Comparison of ENCODE assay signal across 9 cellular contexts in the genomic region with DNA sequence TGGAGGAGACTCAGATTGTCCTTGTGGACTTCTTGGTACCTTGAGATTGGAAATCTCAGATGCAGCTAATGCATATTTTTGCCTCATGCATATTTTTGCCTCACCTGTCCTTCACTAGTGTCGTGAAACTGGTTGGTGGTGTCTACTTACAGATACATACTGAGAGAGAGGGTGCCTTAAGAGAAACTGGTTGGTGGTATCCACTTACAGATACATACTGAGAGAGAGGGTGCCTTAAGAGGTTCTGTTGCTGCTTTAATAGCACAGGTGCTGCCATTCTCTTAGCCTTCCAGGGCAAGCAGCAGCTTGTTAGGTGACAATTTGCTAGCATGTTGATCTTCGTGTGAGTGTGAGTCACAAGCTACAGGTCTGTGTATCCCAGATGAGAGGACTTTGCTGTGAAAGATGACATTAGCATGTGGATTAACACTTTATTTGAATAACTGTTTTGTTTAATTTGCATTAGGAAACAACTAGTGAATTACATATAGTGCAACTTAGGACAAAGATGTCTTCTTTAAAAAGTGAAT. TPM values are rescaled to one million over a fixed set of nuclear protein-coding genes. Genes with fewer than 3 reads are reported as not detected.
DNase-seq lines count a peak whose midpoint lies in the region; ATAC-seq and TF ChIP-seq lines count a peak whose summit lies in the region.
"Had no signal": no experiment of that assay in that cellular context is flagged by ENCODE, and none has a peak within 500 bp of the region (broad histone marks: within the 10 kb centered on the region; RNA-seq: fewer than 3 reads in every experiment).

No MANE protein-coding gene starts in this region.

- no peak for TF ChIP-seq EP300 in neural cell (conservative IDR thresholded peaks at IDR 0.05; ENCODE audit: poor library complexity, severe bottlenecking)

- no peak overlapping the region for H3K9ac ChIP-seq in neural cell (ENCODE audit: low read length)

- no peaks in the 10 kb centered on the region for H3K9me3 ChIP-seq in neural cell (ENCODE audit: low read length)

- H4K20me1 ChIP-seq in neural cell (ENCODE audit: insufficient read depth), result no peaks in the 10 kb centered on the region

- peaks cover 52% of the 10 kb centered on the region for H3K36me3 Mint-ChIP-seq in activated T-helper 2 cell treated with anti-CD3 and anti-CD28 coated beads, Interferon-gamma antibody, Interleukin-2, Interleukin-4, amounts not matched to agents 10 μg/mL and 5 μg/mL and 100 μg/mL, durations not matched to agents 14 hours and 24 hours and 36 hours (ENCODE audit: low read depth)

- no peak for TF ChIP-seq RAD21 in neural cell (conservative IDR thresholded peaks at IDR 0.05)

- H3K27me3 Mint-ChIP-seq in activated T-helper 2 cell treated with anti-CD3 and anti-CD28 coated beads, Interferon-gamma antibody, Interleukin-2, Interleukin-4, amounts not matched to agents 10 μg/mL and 5 μg/mL and 100 μg/mL, durations not matched to agents 14 hours and 24 hours and 36 hours (ENCODE audit: low read depth), result no peaks in the 10 kb centered on the region

- peak overlapping the region; percentile 34 for H3K27ac Mint-ChIP-seq in activated T-helper 2 cell treated with anti-CD3 and anti-CD28 coated beads, Interferon-gamma antibody, Interleukin-2, Interleukin-4, amounts not matched to agents 10 μg/mL and 5 μg/mL and 100 μg/mL, durations not matched to agents 14 hours and 24 hours and 36 hours

- no peaks in the 10 kb centered on the region for H3K27me3 ChIP-seq in neural cell (ENCODE audit: insufficient read depth, low read depth, low read length)

- H3K4me1 Mint-ChIP-seq in activated T-helper 2 cell treated with anti-CD3 and anti-CD28 coated beads, Interferon-gamma antibody, Interleukin-2, Interleukin-4, amounts not matched to agents 10 μg/mL and 5 μg/mL and 100 μg/mL, durations not matched to agents 14 hours and 24 hours and 36 hours (ENCODE audit: low read depth), result peaks cover 64% of the 10 kb centered on the region

- no peaks in the 10 kb centered on the region for H3K9me2 ChIP-seq in neural cell (ENCODE audit: insufficient read depth, low read length)

- H3K4me2 ChIP-seq in neural cell (ENCODE audit: low read length), result no peak overlapping the region

- TF ChIP-seq POLR2A in NB4 (IDR thresholded peaks at IDR 0.05; ENCODE audit: extremely low read depth, insufficient read length), result no peak

- no peak for TF ChIP-seq CTCF in NB4 (IDR thresholded peaks at IDR 0.05; ENCODE audit: low read depth, low read length)
- no peak for TF ChIP-seq CTCF in neural cell (IDR thresholded peaks at IDR 0.05; ENCODE audit: poor library complexity, severe bottlenecking)

- H3K27ac ChIP-seq in neural cell (ENCODE audit: low read length), result no peak overlapping the region

- DNase-seq in NB4 (ENCODE audit: low read depth), result no peak
- no peak for DNase-seq in activated T-helper 2 cell treated with anti-CD3 and anti-CD28 coated beads, Interferon-gamma antibody, Interleukin-2, Interleukin-4, amounts not matched to agents 10 μg/mL and 5 μg/mL and 100 μg/mL, durations not matched to agents 14 hours and 24 hours and 36 hours (ENCODE audit: low spot score)
- no peak for DNase-seq in middle frontal gyrus (ENCODE audit: extremely low spot score, low spot score)
- no peak for DNase-seq in nucleus accumbens (lab: John Stamatoyannopoulos, UW)
- DNase-seq: HCEC 1CT had no signal

- H3K9me3 Mint-ChIP-seq in activated T-helper 2 cell treated with anti-CD3 and anti-CD28 coated beads, Interferon-gamma antibody, Interleukin-2, Interleukin-4, amounts not matched to agents 10 μg/mL and 5 μg/mL and 100 μg/mL, durations not matched to agents 14 hours and 24 hours and 36 hours, result no peaks in the 10 kb centered on the region

- no peaks in the 10 kb centered on the region for H3K36me3 ChIP-seq in neural cell (ENCODE audit: insufficient read depth, low read length)

- intact Hi-C loops in activated T-helper 2 cell treated with anti-CD3 and anti-CD28 coated beads, Interferon-gamma antibody, Interleukin-2, Interleukin-4, amounts not matched to agents 10 μg/mL and 5 μg/mL and 100 μg/mL, durations not matched to agents 14 hours and 24 hours and 36 hours (cut with micrococcal nuclease), result no loop called here

- no peak overlapping the region for H2AFZ ChIP-seq in neural cell (ENCODE audit: low read depth, low read length)

- H3K79me2 ChIP-seq in neural cell (replicated peaks; ENCODE audit: insufficient read depth, low read length), result peaks cover 24% of the 10 kb centered on the region

- peak overlapping the region; percentile 96 for H3K4me3 Mint-ChIP-seq in activated T-helper 2 cell treated with anti-CD3 and anti-CD28 coated beads, Interferon-gamma antibody, Interleukin-2, Interleukin-4, amounts not matched to agents 10 μg/mL and 5 μg/mL and 100 μg/mL, durations not matched to agents 14 hours and 24 hours and 36 hours (ENCODE audit: low read depth)

- peak overlapping the region; percentile 91 for H3K4me3 ChIP-seq in GM08714 (ENCODE audit: low read length)
- H3K4me3 ChIP-seq in NB4 (ENCODE audit: low read depth, low read length), result peak overlapping the region; percentile 93
- H3K4me3 ChIP-seq in neural cell (ENCODE audit: low read length), result peak overlapping the region; percentile 72

- no peaks in the 10 kb centered on the region for H3F3A ChIP-seq in neural cell (ENCODE audit: insufficient read depth, low read length, poor library complexity, severe bottlenecking)

- no peak for ATAC-seq in HG02870 (IDR thresholded peaks at IDR 0.05; ENCODE audit: unreplicated experiment)
- ATAC-seq: activated CD4-positive, CD25-positive, alpha-beta regulatory T cell treated with anti-CD3 and anti-CD28 coated beads, Interleukin-2, amount 50 U/mL, for 24 hours had no signal

TF ChIP-seq in neural cell, 6 proteins besides CTCF, POLR2A, EP300 and RAD21:
- no peak for TF ChIP-seq MXI1 (conservative IDR thresholded peaks at IDR 0.05; ENCODE audit: poor library complexity, severe bottlenecking)
- TF ChIP-seq SMC3 (conservative IDR thresholded peaks at IDR 0.05; ENCODE audit: poor library complexity), result no peak
- TF ChIP-seq, protein P1, sequence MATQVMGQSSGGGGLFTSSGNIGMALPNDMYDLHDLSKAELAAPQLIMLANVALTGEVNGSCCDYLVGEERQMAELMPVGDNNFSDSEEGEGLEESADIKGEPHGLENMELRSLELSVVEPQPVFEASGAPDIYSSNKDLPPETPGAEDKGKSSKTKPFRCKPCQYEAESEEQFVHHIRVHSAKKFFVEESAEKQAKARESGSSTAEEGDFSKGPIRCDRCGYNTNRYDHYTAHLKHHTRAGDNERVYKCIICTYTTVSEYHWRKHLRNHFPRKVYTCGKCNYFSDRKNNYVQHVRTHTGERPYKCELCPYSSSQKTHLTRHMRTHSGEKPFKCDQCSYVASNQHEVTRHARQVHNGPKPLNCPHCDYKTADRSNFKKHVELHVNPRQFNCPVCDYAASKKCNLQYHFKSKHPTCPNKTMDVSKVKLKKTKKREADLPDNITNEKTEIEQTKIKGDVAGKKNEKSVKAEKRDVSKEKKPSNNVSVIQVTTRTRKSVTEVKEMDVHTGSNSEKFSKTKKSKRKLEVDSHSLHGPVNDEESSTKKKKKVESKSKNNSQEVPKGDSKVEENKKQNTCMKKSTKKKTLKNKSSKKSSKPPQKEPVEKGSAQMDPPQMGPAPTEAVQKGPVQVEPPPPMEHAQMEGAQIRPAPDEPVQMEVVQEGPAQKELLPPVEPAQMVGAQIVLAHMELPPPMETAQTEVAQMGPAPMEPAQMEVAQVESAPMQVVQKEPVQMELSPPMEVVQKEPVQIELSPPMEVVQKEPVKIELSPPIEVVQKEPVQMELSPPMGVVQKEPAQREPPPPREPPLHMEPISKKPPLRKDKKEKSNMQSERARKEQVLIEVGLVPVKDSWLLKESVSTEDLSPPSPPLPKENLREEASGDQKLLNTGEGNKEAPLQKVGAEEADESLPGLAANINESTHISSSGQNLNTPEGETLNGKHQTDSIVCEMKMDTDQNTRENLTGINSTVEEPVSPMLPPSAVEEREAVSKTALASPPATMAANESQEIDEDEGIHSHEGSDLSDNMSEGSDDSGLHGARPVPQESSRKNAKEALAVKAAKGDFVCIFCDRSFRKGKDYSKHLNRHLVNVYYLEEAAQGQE (IDR thresholded peaks at IDR 0.05; ENCODE audit: borderline replicate concordance), result no peak
- no peak for TF ChIP-seq POLR2AphosphoS5 (IDR thresholded peaks at IDR 0.05)
- TF ChIP-seq TAF1 (IDR thresholded peaks at IDR 0.05; ENCODE audit: low read depth), result no peak
- TF ChIP-seq EZH2 (IDR thresholded peaks at IDR 0.05; ENCODE audit: borderline replicate concordance, insufficient read depth, low read length, poor library complexity, severe bottlenecking), result no peak

RNA-seq across cellular contexts. Expression of a gene that starts 1.4 kb away (rescaled TPM):
- total RNA-seq in activated T-helper 2 cell treated with anti-CD3 and anti-CD28 coated beads, Interferon-gamma antibody, Interleukin-2, Interleukin-4, amounts not matched to agents 10 μg/mL and 5 μg/mL and 100 μg/mL, durations not matched to agents 14 hours and 24 hours and 36 hours, result 142 and 146 TPM in 2 replicates
- 42.6 and 43.2 TPM in 2 replicates for polyA plus RNA-seq in neural cell
- polyA minus RNA-seq in neural cell, result 16.2 and 20.7 TPM in 2 replicates

RNA-seq across cellular contexts. Expression of a gene that starts 4.2 kb away (rescaled TPM):
- 41.3 and 44.3 TPM in 2 replicates for total RNA-seq in activated T-helper 2 cell treated with anti-CD3 and anti-CD28 coated beads, Interferon-gamma antibody, Interleukin-2, Interleukin-4, amounts not matched to agents 10 μg/mL and 5 μg/mL and 100 μg/mL, durations not matched to agents 14 hours and 24 hours and 36 hours
- 77.9 and 82.2 TPM in 2 replicates for polyA plus RNA-seq in neural cell
- 89.6 and 110 TPM in 2 replicates for polyA minus RNA-seq in neural cell

RNA-seq across cellular contexts. Expression of a gene that starts 23.2 kb away (rescaled TPM):
- 1.3 and 1.4 TPM in 2 replicates for total RNA-seq in activated T-helper 2 cell treated with anti-CD3 and anti-CD28 coated beads, Interferon-gamma antibody, Interleukin-2, Interleukin-4, amounts not matched to agents 10 μg/mL and 5 μg/mL and 100 μg/mL, durations not matched to agents 14 hours and 24 hours and 36 hours
- polyA plus RNA-seq in neural cell, result 21.6 and 22.6 TPM in 2 replicates
- 31.9 and 34.0 TPM in 2 replicates for polyA minus RNA-seq in neural cell

RNA-seq across cellular contexts. Expression of a gene that starts 52.7 kb away (rescaled TPM):
- not detected in 2 replicates for total RNA-seq in activated T-helper 2 cell treated with anti-CD3 and anti-CD28 coated beads, Interferon-gamma antibody, Interleukin-2, Interleukin-4, amounts not matched to agents 10 μg/mL and 5 μg/mL and 100 μg/mL, durations not matched to agents 14 hours and 24 hours and 36 hours
- polyA plus RNA-seq in neural cell, result 0.09 TPM in 1 of 2 replicates, not detected in the other
- not detected in 2 replicates for polyA minus RNA-seq in neural cell
